Comparison of ENCODE assay signal across 1 cellular context in the genomic region with DNA sequence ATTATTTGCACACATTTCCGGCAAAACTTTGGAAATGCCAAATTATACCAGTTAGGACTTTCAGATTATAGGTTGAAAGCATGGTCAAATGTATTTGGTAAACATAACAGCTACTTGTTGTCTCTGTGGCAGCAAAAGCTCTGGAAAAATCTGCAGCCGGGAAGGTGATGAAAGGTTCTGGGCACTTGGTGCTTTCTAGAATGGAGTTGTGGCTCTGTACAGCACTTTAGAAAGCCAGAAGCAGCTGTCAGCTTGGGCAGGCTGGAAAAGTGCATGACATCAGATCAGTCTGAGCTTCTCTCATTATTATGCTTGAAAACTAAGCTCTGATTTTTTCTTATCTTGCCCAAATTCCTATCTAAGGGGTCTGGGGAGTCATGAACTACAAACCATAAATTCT.
TF ChIP-seq lines count a peak whose summit lies in the region.

No MANE protein-coding gene starts in this region.

TF ChIP-seq in GM23338, 12 proteins besides CTCF, POLR2A, EP300 and RAD21 (continued from another document):
- TF ChIP-seq, protein P1, sequence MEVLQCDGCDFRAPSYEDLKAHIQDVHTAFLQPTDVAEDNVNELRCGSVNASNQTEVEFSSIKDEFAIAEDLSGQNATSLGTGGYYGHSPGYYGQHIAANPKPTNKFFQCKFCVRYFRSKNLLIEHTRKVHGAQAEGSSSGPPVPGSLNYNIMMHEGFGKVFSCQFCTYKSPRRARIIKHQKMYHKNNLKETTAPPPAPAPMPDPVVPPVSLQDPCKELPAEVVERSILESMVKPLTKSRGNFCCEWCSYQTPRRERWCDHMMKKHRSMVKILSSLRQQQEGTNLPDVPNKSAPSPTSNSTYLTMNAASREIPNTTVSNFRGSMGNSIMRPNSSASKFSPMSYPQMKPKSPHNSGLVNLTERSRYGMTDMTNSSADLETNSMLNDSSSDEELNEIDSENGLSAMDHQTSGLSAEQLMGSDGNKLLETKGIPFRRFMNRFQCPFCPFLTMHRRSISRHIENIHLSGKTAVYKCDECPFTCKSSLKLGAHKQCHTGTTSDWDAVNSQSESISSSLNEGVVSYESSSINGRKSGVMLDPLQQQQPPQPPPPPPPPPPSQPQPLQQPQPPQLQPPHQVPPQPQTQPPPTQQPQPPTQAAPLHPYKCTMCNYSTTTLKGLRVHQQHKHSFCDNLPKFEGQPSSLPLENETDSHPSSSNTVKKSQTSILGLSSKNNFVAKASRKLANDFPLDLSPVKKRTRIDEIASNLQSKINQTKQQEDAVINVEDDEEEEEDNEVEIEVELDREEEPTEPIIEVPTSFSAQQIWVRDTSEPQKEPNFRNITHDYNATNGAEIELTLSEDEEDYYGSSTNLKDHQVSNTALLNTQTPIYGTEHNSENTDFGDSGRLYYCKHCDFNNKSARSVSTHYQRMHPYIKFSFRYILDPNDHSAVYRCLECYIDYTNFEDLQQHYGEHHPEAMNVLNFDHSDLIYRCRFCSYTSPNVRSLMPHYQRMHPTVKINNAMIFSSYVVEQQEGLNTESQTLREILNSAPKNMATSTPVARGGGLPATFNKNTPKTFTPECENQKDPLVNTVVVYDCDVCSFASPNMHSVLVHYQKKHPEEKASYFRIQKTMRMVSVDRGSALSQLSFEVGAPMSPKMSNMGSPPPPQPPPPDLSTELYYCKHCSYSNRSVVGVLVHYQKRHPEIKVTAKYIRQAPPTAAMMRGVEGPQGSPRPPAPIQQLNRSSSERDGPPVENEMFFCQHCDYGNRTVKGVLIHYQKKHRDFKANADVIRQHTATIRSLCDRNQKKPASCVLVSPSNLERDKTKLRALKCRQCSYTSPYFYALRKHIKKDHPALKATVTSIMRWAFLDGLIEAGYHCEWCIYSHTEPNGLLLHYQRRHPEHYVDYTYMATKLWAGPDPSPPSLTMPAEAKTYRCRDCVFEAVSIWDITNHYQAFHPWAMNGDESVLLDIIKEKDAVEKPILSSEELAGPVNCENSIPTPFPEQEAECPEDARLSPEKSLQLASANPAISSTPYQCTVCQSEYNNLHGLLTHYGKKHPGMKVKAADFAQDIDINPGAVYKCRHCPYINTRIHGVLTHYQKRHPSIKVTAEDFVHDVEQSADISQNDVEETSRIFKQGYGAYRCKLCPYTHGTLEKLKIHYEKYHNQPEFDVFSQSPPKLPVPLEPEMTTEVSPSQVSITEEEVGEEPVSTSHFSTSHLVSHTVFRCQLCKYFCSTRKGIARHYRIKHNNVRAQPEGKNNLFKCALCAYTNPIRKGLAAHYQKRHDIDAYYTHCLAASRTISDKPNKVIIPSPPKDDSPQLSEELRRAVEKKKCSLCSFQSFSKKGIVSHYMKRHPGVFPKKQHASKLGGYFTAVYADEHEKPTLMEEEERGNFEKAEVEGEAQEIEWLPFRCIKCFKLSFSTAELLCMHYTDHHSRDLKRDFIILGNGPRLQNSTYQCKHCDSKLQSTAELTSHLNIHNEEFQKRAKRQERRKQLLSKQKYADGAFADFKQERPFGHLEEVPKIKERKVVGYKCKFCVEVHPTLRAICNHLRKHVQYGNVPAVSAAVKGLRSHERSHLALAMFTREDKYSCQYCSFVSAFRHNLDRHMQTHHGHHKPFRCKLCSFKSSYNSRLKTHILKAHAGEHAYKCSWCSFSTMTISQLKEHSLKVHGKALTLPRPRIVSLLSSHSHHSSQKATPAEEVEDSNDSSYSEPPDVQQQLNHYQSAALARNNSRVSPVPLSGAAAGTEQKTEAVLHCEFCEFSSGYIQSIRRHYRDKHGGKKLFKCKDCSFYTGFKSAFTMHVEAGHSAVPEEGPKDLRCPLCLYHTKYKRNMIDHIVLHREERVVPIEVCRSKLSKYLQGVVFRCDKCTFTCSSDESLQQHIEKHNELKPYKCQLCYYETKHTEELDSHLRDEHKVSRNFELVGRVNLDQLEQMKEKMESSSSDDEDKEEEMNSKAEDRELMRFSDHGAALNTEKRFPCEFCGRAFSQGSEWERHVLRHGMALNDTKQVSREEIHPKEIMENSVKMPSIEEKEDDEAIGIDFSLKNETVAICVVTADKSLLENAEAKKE (CRISPR knock-in tag; IDR thresholded peaks at IDR 0.05): no peak
- no peak for TF ChIP-seq EZH2phosphoT487 (IDR thresholded peaks at IDR 0.05; ENCODE audit: unreplicated experiment)
TF ChIP-seq in GM23338: peak in this region for 0.
